In genomic region chr5:134227259-134227658, GRCh38 we compare ENCODE assay signal across 1 cellular context.
TF ChIP-seq lines count a peak whose summit lies in the region.

No MANE protein-coding gene starts in this region.

TF ChIP-seq in HEK293T, 16 proteins besides CTCF, POLR2A, EP300 and RAD21 (continued from another document):
- TF ChIP-seq ZNF384 (IDR thresholded peaks at IDR 0.05), result no peak
- no peak for TF ChIP-seq HDGF (IDR thresholded peaks at IDR 0.05; ENCODE audit: borderline replicate concordance)
- TF ChIP-seq ARNT (IDR thresholded peaks at IDR 0.05), result no peak
- TF ChIP-seq NFRKB (IDR thresholded peaks at IDR 0.05), result no peak
- no peak for TF ChIP-seq FOXA1 (IDR thresholded peaks at IDR 0.05)
- no peak for TF ChIP-seq ELF4 (IDR thresholded peaks at IDR 0.05)
